ENCODE assay signal across 1 cellular context in the genomic region with DNA sequence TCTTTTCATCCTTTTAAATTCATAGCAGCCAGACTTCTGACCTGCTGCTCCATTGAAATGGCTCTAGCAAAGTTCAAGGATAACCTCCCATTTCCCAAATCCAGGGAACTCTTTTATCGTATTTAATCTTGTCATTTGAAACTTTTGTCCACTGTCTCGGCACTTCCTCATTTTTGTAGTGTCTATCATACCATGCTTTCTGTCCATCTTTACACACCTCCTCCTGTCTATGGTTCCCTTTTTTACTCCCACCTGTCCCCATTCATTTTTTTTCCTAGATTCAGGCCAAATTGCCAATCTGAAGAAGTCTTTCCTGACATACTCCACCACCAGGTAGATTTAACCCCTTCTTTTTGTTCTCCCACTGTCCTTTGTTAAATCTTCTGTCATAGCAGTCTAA.
TF ChIP-seq lines count a peak whose summit lies in the region.

No MANE protein-coding gene starts in this region.

TF ChIP-seq in K562, 482 proteins besides CTCF, POLR2A, EP300 and RAD21 (continued from another document):
- TF ChIP-seq, protein P1, sequence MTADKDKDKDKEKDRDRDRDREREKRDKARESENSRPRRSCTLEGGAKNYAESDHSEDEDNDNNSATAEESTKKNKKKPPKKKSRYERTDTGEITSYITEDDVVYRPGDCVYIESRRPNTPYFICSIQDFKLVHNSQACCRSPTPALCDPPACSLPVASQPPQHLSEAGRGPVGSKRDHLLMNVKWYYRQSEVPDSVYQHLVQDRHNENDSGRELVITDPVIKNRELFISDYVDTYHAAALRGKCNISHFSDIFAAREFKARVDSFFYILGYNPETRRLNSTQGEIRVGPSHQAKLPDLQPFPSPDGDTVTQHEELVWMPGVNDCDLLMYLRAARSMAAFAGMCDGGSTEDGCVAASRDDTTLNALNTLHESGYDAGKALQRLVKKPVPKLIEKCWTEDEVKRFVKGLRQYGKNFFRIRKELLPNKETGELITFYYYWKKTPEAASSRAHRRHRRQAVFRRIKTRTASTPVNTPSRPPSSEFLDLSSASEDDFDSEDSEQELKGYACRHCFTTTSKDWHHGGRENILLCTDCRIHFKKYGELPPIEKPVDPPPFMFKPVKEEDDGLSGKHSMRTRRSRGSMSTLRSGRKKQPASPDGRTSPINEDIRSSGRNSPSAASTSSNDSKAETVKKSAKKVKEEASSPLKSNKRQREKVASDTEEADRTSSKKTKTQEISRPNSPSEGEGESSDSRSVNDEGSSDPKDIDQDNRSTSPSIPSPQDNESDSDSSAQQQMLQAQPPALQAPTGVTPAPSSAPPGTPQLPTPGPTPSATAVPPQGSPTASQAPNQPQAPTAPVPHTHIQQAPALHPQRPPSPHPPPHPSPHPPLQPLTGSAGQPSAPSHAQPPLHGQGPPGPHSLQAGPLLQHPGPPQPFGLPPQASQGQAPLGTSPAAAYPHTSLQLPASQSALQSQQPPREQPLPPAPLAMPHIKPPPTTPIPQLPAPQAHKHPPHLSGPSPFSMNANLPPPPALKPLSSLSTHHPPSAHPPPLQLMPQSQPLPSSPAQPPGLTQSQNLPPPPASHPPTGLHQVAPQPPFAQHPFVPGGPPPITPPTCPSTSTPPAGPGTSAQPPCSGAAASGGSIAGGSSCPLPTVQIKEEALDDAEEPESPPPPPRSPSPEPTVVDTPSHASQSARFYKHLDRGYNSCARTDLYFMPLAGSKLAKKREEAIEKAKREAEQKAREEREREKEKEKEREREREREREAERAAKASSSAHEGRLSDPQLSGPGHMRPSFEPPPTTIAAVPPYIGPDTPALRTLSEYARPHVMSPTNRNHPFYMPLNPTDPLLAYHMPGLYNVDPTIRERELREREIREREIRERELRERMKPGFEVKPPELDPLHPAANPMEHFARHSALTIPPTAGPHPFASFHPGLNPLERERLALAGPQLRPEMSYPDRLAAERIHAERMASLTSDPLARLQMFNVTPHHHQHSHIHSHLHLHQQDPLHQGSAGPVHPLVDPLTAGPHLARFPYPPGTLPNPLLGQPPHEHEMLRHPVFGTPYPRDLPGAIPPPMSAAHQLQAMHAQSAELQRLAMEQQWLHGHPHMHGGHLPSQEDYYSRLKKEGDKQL (CRISPR knock-in tag; IDR thresholded peaks at IDR 0.05; ENCODE audit: borderline replicate concordance): no peak
- TF ChIP-seq, protein P2, sequence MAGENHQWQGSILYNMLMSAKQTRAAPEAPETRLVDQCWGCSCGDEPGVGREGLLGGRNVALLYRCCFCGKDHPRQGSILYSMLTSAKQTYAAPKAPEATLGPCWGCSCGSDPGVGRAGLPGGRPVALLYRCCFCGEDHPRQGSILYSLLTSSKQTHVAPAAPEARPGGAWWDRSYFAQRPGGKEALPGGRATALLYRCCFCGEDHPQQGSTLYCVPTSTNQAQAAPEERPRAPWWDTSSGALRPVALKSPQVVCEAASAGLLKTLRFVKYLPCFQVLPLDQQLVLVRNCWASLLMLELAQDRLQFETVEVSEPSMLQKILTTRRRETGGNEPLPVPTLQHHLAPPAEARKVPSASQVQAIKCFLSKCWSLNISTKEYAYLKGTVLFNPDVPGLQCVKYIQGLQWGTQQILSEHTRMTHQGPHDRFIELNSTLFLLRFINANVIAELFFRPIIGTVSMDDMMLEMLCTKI (IDR thresholded peaks at IDR 0.05; ENCODE audit: partially characterized antibody): no peak
- TF ChIP-seq, protein P3, sequence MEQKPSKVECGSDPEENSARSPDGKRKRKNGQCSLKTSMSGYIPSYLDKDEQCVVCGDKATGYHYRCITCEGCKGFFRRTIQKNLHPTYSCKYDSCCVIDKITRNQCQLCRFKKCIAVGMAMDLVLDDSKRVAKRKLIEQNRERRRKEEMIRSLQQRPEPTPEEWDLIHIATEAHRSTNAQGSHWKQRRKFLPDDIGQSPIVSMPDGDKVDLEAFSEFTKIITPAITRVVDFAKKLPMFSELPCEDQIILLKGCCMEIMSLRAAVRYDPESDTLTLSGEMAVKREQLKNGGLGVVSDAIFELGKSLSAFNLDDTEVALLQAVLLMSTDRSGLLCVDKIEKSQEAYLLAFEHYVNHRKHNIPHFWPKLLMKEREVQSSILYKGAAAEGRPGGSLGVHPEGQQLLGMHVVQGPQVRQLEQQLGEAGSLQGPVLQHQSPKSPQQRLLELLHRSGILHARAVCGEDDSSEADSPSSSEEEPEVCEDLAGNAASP (IDR thresholded peaks at IDR 0.05): no peak
- TF ChIP-seq THRAP3 (IDR thresholded peaks at IDR 0.05; ENCODE audit: borderline replicate concordance) (no peak), BMI1 (IDR thresholded peaks at IDR 0.05; ENCODE audit: low read length) (no peak), MYC (IDR thresholded peaks at IDR 0.05; ENCODE audit: low read depth, low read length) (no peak), MYC (CRISPR knock-in tag; IDR thresholded peaks at IDR 0.05; ENCODE audit: borderline replicate concordance, low read depth) (no peak), ZBTB7A (IDR thresholded peaks at IDR 0.05; ENCODE audit: borderline replicate concordance, control insufficient read depth, low read depth, low read length) (no peak), ZNF695 (CRISPR knock-in tag; IDR thresholded peaks at IDR 0.05) (no peak)
